ENCODE assay signal across 19 cellular contexts in genomic region chr1:10288059-10288615, GRCh38.
A peak's percentile ranks its signal among the peaks of the same experiment; 100 is the strongest.
DNase-seq lines count a peak whose midpoint lies in the region; ATAC-seq and TF ChIP-seq lines count a peak whose summit lies in the region.
"Had no signal": no experiment of that assay in that cellular context is flagged by ENCODE, and none has a peak within 500 bp of the region (broad histone marks: within the 10 kb centered on the region; RNA-seq: fewer than 3 reads in every experiment).

No MANE protein-coding gene starts in this region.

- in situ Hi-C loops in gastrocnemius medialis (cut with MboI; ENCODE audit: low sequenced_read_pairs in 4 of 4), result loop anchor here in 1 of 4 donors (10.0 kb wide), 1 partner anchor 73 kb away; the partner anchor contains the start of gene KIF1B

- ATAC-seq in HG02981 (IDR thresholded peaks at IDR 0.05; ENCODE audit: unreplicated experiment), result peak; percentile 50
- peak; percentile 23 for ATAC-seq in left lung
- no peak for ATAC-seq in gastrocnemius medialis
- ATAC-seq in GM19328 (IDR thresholded peaks at IDR 0.05; ENCODE audit: unreplicated experiment), result no peak
- no peak for ATAC-seq in HG02973 (IDR thresholded peaks at IDR 0.05; ENCODE audit: unreplicated experiment)
- ATAC-seq: HepG2, Panc1 had no signal

- TF ChIP-seq CTCF in brain (conservative IDR thresholded peaks at IDR 0.05), result no peak
- no peak for TF ChIP-seq CTCF in left lung (IDR thresholded peaks at IDR 0.05)
- TF ChIP-seq CTCF in gastrocnemius medialis (IDR thresholded peaks at IDR 0.05 in 4 of 5, conservative IDR thresholded peaks at IDR 0.05 in 1 of 5), result no peak

- H3K27ac Mint-ChIP-seq in brain, result peak overlapping the region; percentile 10 to 80 (median 42)
- H3K27ac Mint-ChIP-seq: CD4-positive, alpha-beta memory T cell; HFFc6 had no signal

- peaks cover 0 to 77% of the 10 kb centered on the region in 2 donors for H3K36me3 ChIP-seq in left lung
- peaks cover 0 to 51% of the 10 kb centered on the region in 2 donors for H3K36me3 ChIP-seq in gastrocnemius medialis

- H3K9me3 Mint-ChIP-seq in brain, result no peaks in the 10 kb centered on the region
- H3K9me3 Mint-ChIP-seq: CD4-positive, alpha-beta memory T cell; HFFc6 had no signal

- TF ChIP-seq POLR2A in gastrocnemius medialis (IDR thresholded peaks at IDR 0.05), result no peak

- intact Hi-C loops in left lung (cut with DNase I) (no loop called here), gastrocnemius medialis (cut with DNase I; ENCODE audit: low total_unique reads) (no loop called here)

- H3K4me3 ChIP-seq in left lung (no peak overlapping the region), gastrocnemius medialis (no peak overlapping the region)

- H3K27me3 ChIP-seq in left lung (no peaks in the 10 kb centered on the region), gastrocnemius medialis (no peaks in the 10 kb centered on the region)
- H3K27me3 ChIP-seq: BE2C had no signal

- no peak overlapping the region for H3K27ac ChIP-seq in left lung
- H3K27ac ChIP-seq in gastrocnemius medialis, result peak overlapping the region; percentile 83 to 91 (median 86)

- no peaks in the 10 kb centered on the region for H3K27me3 Mint-ChIP-seq in brain
- H3K27me3 Mint-ChIP-seq: CD4-positive, alpha-beta memory T cell had no signal

- no peak overlapping the region for H3K4me3 Mint-ChIP-seq in brain
- H3K4me3 Mint-ChIP-seq: CD4-positive, alpha-beta memory T cell; HFFc6 had no signal

- H3K9me3 ChIP-seq in left lung (no peaks in the 10 kb centered on the region), gastrocnemius medialis (no peaks in the 10 kb centered on the region)
- H3K9me3 ChIP-seq: BE2C had no signal

- DNase-seq in left lung (no peak), gastrocnemius medialis (no peak)
- no peak for DNase-seq in stimulated activated CD4-positive, alpha-beta T cell treated with anti-CD3 and anti-CD28 coated beads, Interleukin-4, amount 100 ng/mL, for 24 hours
- DNase-seq: BE2C; CD4-positive, alpha-beta memory T cell; DMS79; GOT3; HFFc6; MM.1S; NCI-H1105; NCI-H187 treated with DMSO at 0.1 percent for 48 hours; NCI-H2171 treated with DMSO at 0.1 percent for 48 hours; SHP77 had no signal

- peaks cover 77% of the 10 kb centered on the region for H3K36me3 Mint-ChIP-seq in brain

- peaks cover 0 to 6% of the 10 kb centered on the region in 2 donors for H3K4me1 ChIP-seq in left lung
- peaks cover 40 to 54% of the 10 kb centered on the region in 2 donors for H3K4me1 ChIP-seq in gastrocnemius medialis
- H3K4me1 ChIP-seq: BE2C had no signal

- peaks cover 48% of the 10 kb centered on the region for H3K4me1 Mint-ChIP-seq in brain
- H3K4me1 Mint-ChIP-seq: CD4-positive, alpha-beta memory T cell had no signal

Comparison
In these comparisons a context has a peak if more than half of its experiments do, and no peak if none do; other contexts are left out.
1. ATAC-seq: peak in HG02981 (single experiment) and left lung (single experiment); none in gastrocnemius medialis (0 of 2), GM19328 (single experiment) and HG02973 (single experiment).
2. H3K27ac ChIP-seq: peak in gastrocnemius medialis (4 of 4); none in left lung (0 of 2).